In the genomic region with DNA sequence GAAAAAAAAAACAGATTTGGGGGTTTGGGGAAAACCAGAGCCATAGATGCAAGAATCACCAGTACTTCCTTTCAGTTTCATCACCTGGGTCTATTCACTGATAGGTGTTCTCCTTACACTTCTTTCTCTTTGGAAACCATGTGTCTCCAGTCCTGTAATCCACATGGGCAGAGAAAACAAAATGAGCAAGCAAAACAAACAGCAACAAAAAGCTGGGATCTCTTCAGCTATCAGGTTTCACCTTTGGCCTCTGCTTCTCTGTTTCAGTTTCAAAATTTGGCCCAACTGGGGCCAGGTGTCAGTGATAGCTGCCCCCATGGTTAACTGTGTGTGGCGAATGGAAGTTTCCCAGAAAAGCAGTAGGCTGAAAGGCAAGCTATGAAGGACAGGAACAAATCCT, we compare ENCODE assay signal across 19 cellular contexts.
DNase-seq lines count a peak whose midpoint lies in the region; ATAC-seq and TF ChIP-seq lines count a peak whose summit lies in the region.
"Had no signal": no experiment of that assay in that cellular context is flagged by ENCODE, and none has a peak within 500 bp of the region (broad histone marks: within the 10 kb centered on the region; RNA-seq: fewer than 3 reads in every experiment).

No MANE protein-coding gene starts in this region.

- H3K4me3 ChIP-seq in ascending aorta = no peak overlapping the region
- H3K4me3 ChIP-seq: esophagus muscularis mucosa had no signal

- H3K9me3 ChIP-seq in ascending aorta = peaks cover 7 to 22% of the 10 kb centered on the region in 2 donors

- peaks cover 41% of the 10 kb centered on the region for H3K9me3 Mint-ChIP-seq in progenitor cell of endocrine pancreas (ENCODE audit: low read depth)

- no peak for DNase-seq in ascending aorta (ENCODE audit: low spot score in 2 of 2)
- DNase-seq in NCI-H774 (lab: John Stamatoyannopoulos, UW) = no peak
- no peak for DNase-seq in progenitor cell of endocrine pancreas (ENCODE audit: low spot score, unreplicated experiment)
- no peak for DNase-seq in activated CD4-positive, CD25-positive, alpha-beta regulatory T cell (lab: John Stamatoyannopoulos, UW)
- DNase-seq in iPS-NIHi11 (ENCODE audit: low spot score) = no peak
- DNase-seq: activated CD4-positive, alpha-beta T cell treated with anti-CD3 and anti-CD28 coated beads, Interleukin-2, amount 10 ng/mL, durations not matched to agents 24 days and 14 days; GOT3; KG1; left colon; naive B cell; NCI-H1694; NCI-H526 treated with DMSO at 0.1 percent for 48 hours had no signal

- intact Hi-C loops in ascending aorta (cut with DNase I) = no loop called here

- H3K27ac Mint-ChIP-seq in progenitor cell of endocrine pancreas = no peak overlapping the region
- H3K27ac Mint-ChIP-seq: activated CD4-positive, alpha-beta T cell treated with anti-CD3 and anti-CD28 coated beads, Interleukin-2, amount 10 ng/mL, durations not matched to agents 24 days and 14 days; activated T-helper 1 cell treated with anti-CD3 and anti-CD28 coated beads, Interleukin-12 subunit alpha, Interleukin-12 subunit beta, Interleukin-2, Interleukin-4 antibody, amounts not matched to agents 30 ng/mL and 10 ng/mL and 1 ng/mL, durations not matched to agents 14 hours and 24 hours and 36 hours; B cell; naive B cell; T-helper 2 cell treated with Interferon-gamma antibody and Interleukin-4, amounts not matched to agents 5 μg/mL and 100 μg/mL, for 36 hours had no signal

- no peak for TF ChIP-seq CTCF in ascending aorta (IDR thresholded peaks at IDR 0.05)
- TF ChIP-seq CTCF in progenitor cell of endocrine pancreas (IDR thresholded peaks at IDR 0.05; ENCODE audit: unreplicated experiment) = no peak

- peak; percentile 69 for ATAC-seq in GM18870 (IDR thresholded peaks at IDR 0.05; ENCODE audit: unreplicated experiment)
- peak; percentile 83 for ATAC-seq in GM21367 (IDR thresholded peaks at IDR 0.05; ENCODE audit: unreplicated experiment)
- ATAC-seq in HG02981 (IDR thresholded peaks at IDR 0.05; ENCODE audit: unreplicated experiment) = peak; percentile 59
- ATAC-seq: left colon had no signal

- no peaks in the 10 kb centered on the region for H3K27me3 Mint-ChIP-seq in progenitor cell of endocrine pancreas
- H3K27me3 Mint-ChIP-seq: activated CD4-positive, alpha-beta T cell treated with anti-CD3 and anti-CD28 coated beads, Interleukin-2, amount 10 ng/mL, durations not matched to agents 24 days and 14 days; B cell; naive B cell had no signal

- H3K4me3 Mint-ChIP-seq in progenitor cell of endocrine pancreas (ENCODE audit: low read depth) = no peak overlapping the region
- H3K4me3 Mint-ChIP-seq: activated CD4-positive, alpha-beta T cell treated with anti-CD3 and anti-CD28 coated beads, Interleukin-2, amount 10 ng/mL, durations not matched to agents 24 days and 14 days; activated T-helper 1 cell treated with anti-CD3 and anti-CD28 coated beads, Interleukin-12 subunit alpha, Interleukin-12 subunit beta, Interleukin-2, Interleukin-4 antibody, amounts not matched to agents 30 ng/mL and 10 ng/mL and 1 ng/mL, durations not matched to agents 14 hours and 24 hours and 36 hours; B cell; naive B cell; T-helper 2 cell treated with Interferon-gamma antibody and Interleukin-4, amounts not matched to agents 5 μg/mL and 100 μg/mL, for 36 hours had no signal

- no peaks in the 10 kb centered on the region for H3K36me3 ChIP-seq in ascending aorta
- H3K36me3 ChIP-seq: esophagus muscularis mucosa had no signal

- peaks cover 0 to 11% of the 10 kb centered on the region in 2 donors for H3K4me1 ChIP-seq in ascending aorta
- H3K4me1 ChIP-seq: esophagus muscularis mucosa had no signal

- H3K4me1 Mint-ChIP-seq in progenitor cell of endocrine pancreas (ENCODE audit: low read depth) = no peaks in the 10 kb centered on the region
- H3K4me1 Mint-ChIP-seq: activated CD4-positive, alpha-beta T cell treated with anti-CD3 and anti-CD28 coated beads, Interleukin-2, amount 10 ng/mL, durations not matched to agents 24 days and 14 days; B cell had no signal

- peaks cover 21% of the 10 kb centered on the region for H3K36me3 Mint-ChIP-seq in progenitor cell of endocrine pancreas (ENCODE audit: insufficient read depth)

- no peaks in the 10 kb centered on the region for H3K27me3 ChIP-seq in ascending aorta
- H3K27me3 ChIP-seq: esophagus muscularis mucosa had no signal

- H3K27ac ChIP-seq in ascending aorta = peak overlapping the region; percentile 67 to 73
- H3K27ac ChIP-seq: esophagus muscularis mucosa had no signal
